In the genomic region with DNA sequence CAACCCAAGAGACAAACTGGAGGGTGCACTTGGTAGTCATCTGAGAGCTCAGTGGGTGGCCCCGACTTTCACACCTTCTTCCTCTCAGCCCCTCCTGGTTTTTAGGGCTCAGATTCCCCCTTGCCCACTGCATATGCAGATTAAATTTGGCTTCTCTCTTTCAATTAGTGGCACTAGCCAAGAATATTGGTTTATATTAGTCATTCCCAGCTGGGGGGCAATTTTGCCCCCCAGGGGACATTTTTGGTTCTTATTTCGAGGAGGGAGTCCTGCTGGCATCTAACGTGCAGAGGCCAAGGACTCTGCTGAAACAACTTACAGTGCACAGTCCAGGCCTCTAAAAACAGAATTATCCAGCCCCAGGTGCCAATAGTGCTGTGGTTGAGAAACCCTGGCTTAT, we compare ENCODE assay signal across 11 cellular contexts.
"Had no signal": no experiment of that assay in that cellular context is flagged by ENCODE, and none has a peak within 500 bp of the region (broad histone marks: within the 10 kb centered on the region; RNA-seq: fewer than 3 reads in every experiment).

No MANE protein-coding gene starts in this region.

- H3K36me3 ChIP-seq: tibial nerve, vagina had no signal

- H3K4me3 ChIP-seq: tibial nerve, vagina had no signal

- H3K4me1 ChIP-seq: vagina had no signal

- H3K27me3 ChIP-seq: tibial nerve, vagina had no signal

- H3K27ac Mint-ChIP-seq: activated B cell treated with CpG ODN at 0.5 μM for 24 hours; activated naive CD4-positive, alpha-beta T cell treated with anti-CD3 and anti-CD28 coated beads, Interleukin-2, amount 10 ng/mL, durations not matched to agents 7 days and 5 days; activated T-helper 2 cell treated with anti-CD3 and anti-CD28 coated beads, Interferon-gamma antibody, Interleukin-2, Interleukin-4, amounts not matched to agents 10 μg/mL and 5 μg/mL and 100 μg/mL, durations not matched to agents 14 hours and 24 hours and 36 hours had no signal

- H3K4me3 Mint-ChIP-seq: activated B cell treated with CpG ODN at 0.5 μM for 24 hours; activated CD4-positive, alpha-beta T cell treated with anti-CD3 and anti-CD28 coated beads, Interleukin-2, amount 10 ng/mL, durations not matched to agents 7 days and 5 days; activated naive CD4-positive, alpha-beta T cell treated with anti-CD3 and anti-CD28 coated beads, Interleukin-2, amount 10 ng/mL, durations not matched to agents 7 days and 5 days had no signal

- H3K36me3 Mint-ChIP-seq: activated naive CD4-positive, alpha-beta T cell treated with anti-CD3 and anti-CD28 coated beads, Interleukin-2, amount 10 ng/mL, durations not matched to agents 7 days and 5 days had no signal

- H3K9me3 ChIP-seq: tibial nerve, vagina had no signal

- ATAC-seq: left ventricle myocardium superior had no signal

- H3K27ac ChIP-seq: tibial nerve, vagina had no signal

- H3K9me3 Mint-ChIP-seq: activated B cell treated with CpG ODN at 0.5 μM for 24 hours; activated CD4-positive, alpha-beta T cell treated with anti-CD3 and anti-CD28 coated beads, Interleukin-2, amount 10 ng/mL, durations not matched to agents 7 days and 5 days; activated naive CD4-positive, alpha-beta T cell treated with anti-CD3 and anti-CD28 coated beads, Interleukin-2, amount 10 ng/mL, durations not matched to agents 7 days and 5 days had no signal

- DNase-seq: activated B cell treated with CpG ODN at 0.5 μM for 24 hours; activated CD8-positive, alpha-beta memory T cell treated with anti-CD3 and anti-CD28 coated beads for 24 hours; activated naive CD4-positive, alpha-beta T cell treated with anti-CD3 and anti-CD28 coated beads, Interleukin-2, amount 10 ng/mL, durations not matched to agents 7 days and 5 days; effector CD4-positive, alpha-beta T cell; left ventricle myocardium superior; mesendoderm; retina had no signal
